11 cellular contexts compared by ENCODE assay signal in genomic region chr12:12819752-12820311, GRCh38. TPM values are rescaled to one million over a fixed set of nuclear protein-coding genes. Genes with fewer than 3 reads are reported as not detected.
DNase-seq lines count a peak whose midpoint lies in the region; ATAC-seq, FAIRE-seq and TF ChIP-seq lines count a peak whose summit lies in the region.
"Had no signal": no experiment of that assay in that cellular context is flagged by ENCODE, and none has a peak within 500 bp of the region (broad histone marks: within the 10 kb centered on the region; RNA-seq: fewer than 3 reads in every experiment).

No MANE protein-coding gene starts in this region.

- H3K9ac ChIP-seq in mammary epithelial cell (ENCODE audit: insufficient read depth, low read length) = peak overlapping the region; percentile 84

- H4K20me1 ChIP-seq in mammary epithelial cell (ENCODE audit: insufficient read depth, low read length) = no peaks in the 10 kb centered on the region

- DNase-seq in AG08395 (ENCODE audit: low spot score) (peak; percentile 92), HTR-8/SVneo (ENCODE audit: insufficient read length, low spot score) (peak; percentile 61), mammary epithelial cell (peak; percentile 86), T-cell (no peak), NCI-H524 treated with DMSO at 0.1 percent for 48 hours (lab: John Stamatoyannopoulos, UW) (no peak)
- no peak for DNase-seq in activated CD8-positive, alpha-beta memory T cell treated with anti-CD3 and anti-CD28 coated beads, Interleukin-2, amount 10 ng/mL, durations not matched to agents 7 days and 5 days
- DNase-seq: caudate nucleus, natural killer cell, SHP77 treated with DMSO at 0.1 percent for 48 hours had no signal

- H3K4me3 Mint-ChIP-seq in activated CD8-positive, alpha-beta memory T cell treated with anti-CD3 and anti-CD28 coated beads, Interleukin-2, amount 10 ng/mL, durations not matched to agents 7 days and 5 days = no peak overlapping the region
- H3K4me3 Mint-ChIP-seq in T-cell = no peak overlapping the region
- H3K4me3 Mint-ChIP-seq: natural killer cell had no signal

- CTCF ChIA-PET in mammary epithelial cell (lab: Charles Lee; ENCODE audit: low non-redundant PET) (no interaction called here), T-cell (lab: Charles Lee) (interaction anchor here in 1 of 2 donors (0.7 kb wide), 1 partner anchor 478 kb away, joined by 6 read pairs; no protein-coding TSS in a partner anchor)
- CTCF ChIA-PET in activated CD8-positive, alpha-beta memory T cell treated with anti-CD3 and anti-CD28 coated beads, Interleukin-2, amount 10 ng/mL, durations not matched to agents 7 days and 5 days (lab: Charles Lee) = no interaction called here

- H3K27ac ChIP-seq in mammary epithelial cell (ENCODE audit: insufficient read depth, low read depth, low read length) = peak overlapping the region; percentile 97
- peak overlapping the region; percentile 91 for H3K27ac ChIP-seq in mesodermal cell (ENCODE audit: low read depth, low read length, severe bottlenecking)

- H3K4me3 ChIP-seq in mammary epithelial cell (replicated peaks in 1 of 3; ENCODE audit: insufficient read depth in 1 of 3, low read depth in 2 of 3, low read length in 3 of 3) = no peak overlapping the region
- no peak overlapping the region for H3K4me3 ChIP-seq in mesodermal cell (ENCODE audit: extremely low read depth, insufficient read depth, low read length, poor library complexity, severe bottlenecking)

- in situ Hi-C loops in mammary epithelial cell (cut with MboI; ENCODE audit: low sequenced_read_pairs in 2 of 2) = loop anchor here in 1 of 2 donors (25.0 kb wide), 1 partner anchor 392 kb away; no protein-coding TSS in a partner anchor

- 0% methylated on average over 2 of the region's 2 CpGs for WGBS in mammary epithelial cell (ENCODE audit: low coverage, missing lambda C conversion rate)
- WGBS in mesodermal cell (ENCODE audit: insufficient coverage in 2 of 2), 2 experiments = 70 to 100% methylated on average over 1 to 2 of the region's 2 CpGs

- H3K27me3 ChIP-seq in mammary epithelial cell (ENCODE audit: insufficient read depth, low read length) = no peaks in the 10 kb centered on the region

- no peak for ATAC-seq in activated CD8-positive, alpha-beta memory T cell treated with anti-CD3 and anti-CD28 coated beads, Interleukin-2, amount 10 ng/mL, durations not matched to agents 7 days and 5 days
- ATAC-seq in HG02759 (IDR thresholded peaks at IDR 0.05; ENCODE audit: unreplicated experiment) (no peak), T-cell (replicated peaks in 1 of 4) (no peak)
- ATAC-seq: natural killer cell had no signal

- peaks cover 44% of the 10 kb centered on the region for H3K4me1 Mint-ChIP-seq in activated CD8-positive, alpha-beta memory T cell treated with anti-CD3 and anti-CD28 coated beads, Interleukin-2, amount 10 ng/mL, durations not matched to agents 7 days and 5 days
- H3K4me1 Mint-ChIP-seq in T-cell = peaks cover 44 to 52% (median 47%) of the 10 kb centered on the region in 3 donors

- peak overlapping the region; percentile 73 for H3K4me2 ChIP-seq in mammary epithelial cell (ENCODE audit: insufficient read depth, low read depth, low read length)

- H3K36me3 Mint-ChIP-seq in activated CD8-positive, alpha-beta memory T cell treated with anti-CD3 and anti-CD28 coated beads, Interleukin-2, amount 10 ng/mL, durations not matched to agents 7 days and 5 days = peaks cover 60% of the 10 kb centered on the region
- H3K36me3 Mint-ChIP-seq in T-cell = peaks cover 61% of the 10 kb centered on the region

- no peak overlapping the region for H3K27ac Mint-ChIP-seq in activated CD8-positive, alpha-beta memory T cell treated with anti-CD3 and anti-CD28 coated beads, Interleukin-2, amount 10 ng/mL, durations not matched to agents 7 days and 5 days
- peak overlapping the region in 1 of 2 donors; percentile 11 for H3K27ac Mint-ChIP-seq in T-cell

- H2AFZ ChIP-seq in mammary epithelial cell (ENCODE audit: low read depth, low read length) = peak overlapping the region; percentile 22

- H3K4me1 ChIP-seq in mammary epithelial cell (ENCODE audit: insufficient read depth, low read length) (peaks cover 46% of the 10 kb centered on the region), mesodermal cell (ENCODE audit: control insufficient read depth, insufficient read depth, low read length, poor library complexity, severe bottlenecking) (peaks cover 49% of the 10 kb centered on the region)

- BruUV-seq in mammary epithelial cell (replicated peaks; lab: Mats Ljungman, UMichigan) = TSS peak; percentile 86

- no peaks in the 10 kb centered on the region for H3K9me3 Mint-ChIP-seq in activated CD8-positive, alpha-beta memory T cell treated with anti-CD3 and anti-CD28 coated beads, Interleukin-2, amount 10 ng/mL, durations not matched to agents 7 days and 5 days (ENCODE audit: low read depth)
- H3K9me3 Mint-ChIP-seq in T-cell = no peaks in the 10 kb centered on the region
- H3K9me3 Mint-ChIP-seq: natural killer cell had no signal

- POLR2A ChIA-PET in T-cell (lab: Charles Lee) = no interaction called here

- no peaks in the 10 kb centered on the region for H3K27me3 Mint-ChIP-seq in activated CD8-positive, alpha-beta memory T cell treated with anti-CD3 and anti-CD28 coated beads, Interleukin-2, amount 10 ng/mL, durations not matched to agents 7 days and 5 days
- H3K27me3 Mint-ChIP-seq in T-cell = no peaks in the 10 kb centered on the region

- no peaks in the 10 kb centered on the region for H3K9me3 ChIP-seq in mammary epithelial cell (replicated peaks; ENCODE audit: insufficient read depth, low read length)
- no peaks in the 10 kb centered on the region for H3K9me3 ChIP-seq in mesodermal cell (ENCODE audit: control insufficient read depth, low read length)

- peak in 1 of 2 donors; percentile 4 for TF ChIP-seq CTCF in mammary epithelial cell (conservative IDR thresholded peaks at IDR 0.05 in 1 of 2, IDR thresholded peaks at IDR 0.05 in 1 of 2; ENCODE audit: extremely low read depth in 1 of 2, insufficient read depth in 1 of 2, low read depth in 1 of 2, low read length in 2 of 2)

- intact Hi-C loops in mammary epithelial cell (cut with micrococcal nuclease) = no loop called here

- peak; percentile 91 for FAIRE-seq in HTR-8/SVneo (lab: Jason Lieb, UNC)

- dilution Hi-C loops in mammary epithelial cell (cut with HindIII; ENCODE audit: low sequenced_read_pairs) = no loop called here

- peaks cover 69% of the 10 kb centered on the region for H3K79me2 ChIP-seq in mammary epithelial cell (ENCODE audit: insufficient read depth, low read length)

- peaks cover 49% of the 10 kb centered on the region for H3K36me3 ChIP-seq in mammary epithelial cell (ENCODE audit: insufficient read depth, low read length)
- peaks cover 77% of the 10 kb centered on the region for H3K36me3 ChIP-seq in mesodermal cell (ENCODE audit: control insufficient read depth, insufficient read depth, low read length)

RNA-seq across cellular contexts. Expression of gene DDX47, which starts 6.7 kb away (rescaled TPM):
- total RNA-seq in mammary epithelial cell (10 to 100 TPM; 62.1 to 70.3 TPM), T-cell (100 to 1,000 TPM in 2 of 5 donors, 10 to 100 TPM in 3; 60.4 to 141 (median 69.8) TPM)
- polyA plus RNA-seq in mammary epithelial cell = 66.1 TPM
- polyA minus RNA-seq in mammary epithelial cell = 110 TPM
- 54.2 TPM for polyA plus RNA-seq in mesodermal cell (2013, experiment 1 of 2)
- polyA plus RNA-seq in mesodermal cell (2013, experiment 2 of 2) = 57.0 TPM
- total RNA-seq in activated CD8-positive, alpha-beta memory T cell treated with anti-CD3 and anti-CD28 coated beads, Interleukin-2, amount 10 ng/mL, durations not matched to agents 7 days and 5 days = 10 to 100 TPM; 56.0 to 68.0 TPM

RNA-seq across cellular contexts. Expression of gene APOLD1, which starts 34.4 kb away (rescaled TPM):
- 1 to 10 TPM in 1 of 2 donors, under 1 TPM in 1; 0.99 to 2.7 TPM for total RNA-seq in mammary epithelial cell
- 0.49 TPM for polyA plus RNA-seq in mammary epithelial cell
- polyA minus RNA-seq in mammary epithelial cell = 0.21 TPM
- polyA plus RNA-seq in mesodermal cell (2013, experiment 1 of 2) = 5.0 TPM
- polyA plus RNA-seq in mesodermal cell (2013, experiment 2 of 2) = 4.2 TPM
- 10 to 100 TPM in 1 of 2 experiments, 1 to 10 TPM in 1; 7.2 to 13.5 TPM for total RNA-seq in activated CD8-positive, alpha-beta memory T cell treated with anti-CD3 and anti-CD28 coated beads, Interleukin-2, amount 10 ng/mL, durations not matched to agents 7 days and 5 days
- 1 to 10 TPM in 4 of 5 donors, under 1 TPM in 1; 0.82 to 4.7 (median 3.8) TPM for total RNA-seq in T-cell

Comparison
In these comparisons a context has a peak if more than half of its experiments do, and no peak if none do; other contexts are left out.
1. DNase-seq: peak in AG08395 (single experiment), HTR-8/SVneo (single experiment) and mammary epithelial cell (single experiment); none in activated CD8-positive, alpha-beta memory T cell treated with anti-CD3 and anti-CD28 coated beads, Interleukin-2, amount 10 ng/mL, durations not matched to agents 7 days and 5 days (single experiment), T-cell (0 of 34) and NCI-H524 treated with DMSO at 0.1 percent for 48 hours (single experiment).